8 cellular contexts compared by ENCODE assay signal in genomic region chr13:46668302-46668720, GRCh38.
A peak's percentile ranks its signal among the peaks of the same experiment; 100 is the strongest.
DNase-seq lines count a peak whose midpoint lies in the region; ATAC-seq and TF ChIP-seq lines count a peak whose summit lies in the region.

No MANE protein-coding gene starts in this region.

- no peak for TF ChIP-seq CTCF in WI38 (IDR thresholded peaks at IDR 0.05; ENCODE audit: low read depth, low read length)

- H3K27me3 Mint-ChIP-seq in activated CD8-positive, alpha-beta memory T cell treated with anti-CD3 and anti-CD28 coated beads, Interleukin-2, amount 10 ng/mL, durations not matched to agents 7 days and 5 days: no peaks in the 10 kb centered on the region
- H3K27me3 Mint-ChIP-seq in stimulated activated memory B cell treated with anti-CD40 and anti-IgM and Interleukin-4, amounts not matched to agents 10 μg/mL and 1 μg/mL and 100 μg/mL, for 72 hours: no peaks in the 10 kb centered on the region

- H3K4me1 Mint-ChIP-seq in activated CD8-positive, alpha-beta memory T cell treated with anti-CD3 and anti-CD28 coated beads, Interleukin-2, amount 10 ng/mL, durations not matched to agents 7 days and 5 days: peaks cover 39% of the 10 kb centered on the region
- H3K4me1 Mint-ChIP-seq in stimulated activated memory B cell treated with anti-CD40 and anti-IgM and Interleukin-4, amounts not matched to agents 10 μg/mL and 1 μg/mL and 100 μg/mL, for 72 hours: peaks cover 44% of the 10 kb centered on the region

- ATAC-seq in activated CD8-positive, alpha-beta memory T cell treated with anti-CD3 and anti-CD28 coated beads, Interleukin-2, amount 10 ng/mL, durations not matched to agents 7 days and 5 days: peak; percentile 52
- ATAC-seq in HG02938 (IDR thresholded peaks at IDR 0.05; ENCODE audit: unreplicated experiment): peak; percentile 22
- peak; percentile 10 for ATAC-seq in stimulated activated memory B cell treated with anti-CD40 and anti-IgM and Interleukin-4, amounts not matched to agents 10 μg/mL and 1 μg/mL and 100 μg/mL, for 72 hours

- H3K36me3 Mint-ChIP-seq in activated CD8-positive, alpha-beta memory T cell treated with anti-CD3 and anti-CD28 coated beads, Interleukin-2, amount 10 ng/mL, durations not matched to agents 7 days and 5 days: peaks cover 21% of the 10 kb centered on the region
- peaks cover 18% of the 10 kb centered on the region for H3K36me3 Mint-ChIP-seq in stimulated activated memory B cell treated with anti-CD40 and anti-IgM and Interleukin-4, amounts not matched to agents 10 μg/mL and 1 μg/mL and 100 μg/mL, for 72 hours

- DNase-seq in activated CD8-positive, alpha-beta memory T cell treated with anti-CD3 and anti-CD28 coated beads, Interleukin-2, amount 10 ng/mL, durations not matched to agents 7 days and 5 days: peak; percentile 50
- DNase-seq in activated CD8-positive, alpha-beta memory T cell treated with anti-CD3 and anti-CD28 coated beads, Interleukin-2, amount 50 U/mL, for 4 hours: no peak
- peak in 32 of 42 donors; percentile 10 to 75 (median 32) for DNase-seq in head of caudate nucleus
- DNase-seq in NCI-H1092 treated with DMSO at 0.1 percent for 48 hours (lab: John Stamatoyannopoulos, UW): no peak
- no peak for DNase-seq in KBM-7

- intact Hi-C loops in head of caudate nucleus (cut with DNase I): no loop called here

- in situ Hi-C loops in KBM-7 (cut with MboI; ENCODE audit: low pct_unique_long_range_greater_than_20kb, low sequenced_read_pairs): no loop called here

- CTCF ChIA-PET in activated CD8-positive, alpha-beta memory T cell treated with anti-CD3 and anti-CD28 coated beads, Interleukin-2, amount 10 ng/mL, durations not matched to agents 7 days and 5 days (lab: Charles Lee): interaction anchor here (0.6 to 2.2 kb wide), 5 partner anchors 8 to 116 kb away, joined by 3 to 15 read pairs (median 4); no protein-coding TSS in a partner anchor

- H3K9me3 Mint-ChIP-seq in activated CD8-positive, alpha-beta memory T cell treated with anti-CD3 and anti-CD28 coated beads, Interleukin-2, amount 10 ng/mL, durations not matched to agents 7 days and 5 days (ENCODE audit: low read depth): no peaks in the 10 kb centered on the region
- no peaks in the 10 kb centered on the region for H3K9me3 Mint-ChIP-seq in stimulated activated memory B cell treated with anti-CD40 and anti-IgM and Interleukin-4, amounts not matched to agents 10 μg/mL and 1 μg/mL and 100 μg/mL, for 72 hours

- H3K4me3 Mint-ChIP-seq in activated CD8-positive, alpha-beta memory T cell treated with anti-CD3 and anti-CD28 coated beads, Interleukin-2, amount 10 ng/mL, durations not matched to agents 7 days and 5 days: peak overlapping the region; percentile 86
- H3K4me3 Mint-ChIP-seq in stimulated activated memory B cell treated with anti-CD40 and anti-IgM and Interleukin-4, amounts not matched to agents 10 μg/mL and 1 μg/mL and 100 μg/mL, for 72 hours: peak overlapping the region; percentile 68

- peak overlapping the region; percentile 47 for H3K4me3 ChIP-seq in WI38 (ENCODE audit: low read depth, low read length)

- H3K27ac Mint-ChIP-seq in activated CD8-positive, alpha-beta memory T cell treated with anti-CD3 and anti-CD28 coated beads, Interleukin-2, amount 10 ng/mL, durations not matched to agents 7 days and 5 days: peak overlapping the region; percentile 97
- H3K27ac Mint-ChIP-seq in stimulated activated memory B cell treated with anti-CD40 and anti-IgM and Interleukin-4, amounts not matched to agents 10 μg/mL and 1 μg/mL and 100 μg/mL, for 72 hours: peak overlapping the region; percentile 65

Comparison
In these comparisons a context has a peak if more than half of its experiments do, and no peak if none do; other contexts are left out.
1. DNase-seq: peak in activated CD8-positive, alpha-beta memory T cell treated with anti-CD3 and anti-CD28 coated beads, Interleukin-2, amount 10 ng/mL, durations not matched to agents 7 days and 5 days (single experiment) and head of caudate nucleus (32 of 42); none in activated CD8-positive, alpha-beta memory T cell treated with anti-CD3 and anti-CD28 coated beads, Interleukin-2, amount 50 U/mL, for 4 hours (single experiment), NCI-H1092 treated with DMSO at 0.1 percent for 48 hours (single experiment) and KBM-7 (single experiment).
2. Peak in every context shown above with its lines, with median percentiles within 50 percentile points of each other: ATAC-seq.